Comparison of ENCODE assay signal across 10 cellular contexts in the genomic region with DNA sequence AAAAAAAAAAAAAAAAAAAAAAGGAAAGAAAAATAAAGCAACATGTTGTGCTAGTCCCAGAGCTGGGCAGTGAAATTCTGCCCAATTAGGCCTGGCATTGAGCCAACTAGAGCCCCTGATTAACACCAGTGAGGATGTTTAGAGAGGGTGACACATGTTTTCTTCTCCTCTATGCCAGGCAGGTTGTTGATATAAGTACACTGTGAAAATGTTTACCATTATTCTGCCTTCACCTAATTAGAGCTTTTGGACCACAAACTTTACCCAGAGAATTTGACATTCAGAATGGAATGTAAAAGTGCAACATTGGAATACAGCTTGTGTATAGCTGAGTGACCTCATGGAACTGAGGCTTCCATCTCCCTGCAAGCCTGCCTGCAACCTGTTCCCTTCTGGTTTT.
DNase-seq lines count a peak whose midpoint lies in the region; ATAC-seq and TF ChIP-seq lines count a peak whose summit lies in the region.
"Had no signal": no experiment of that assay in that cellular context is flagged by ENCODE, and none has a peak within 500 bp of the region (broad histone marks: within the 10 kb centered on the region; RNA-seq: fewer than 3 reads in every experiment).

No MANE protein-coding gene starts in this region.

- no peaks in the 10 kb centered on the region for H3K9me3 ChIP-seq in adipocyte (ENCODE audit: control insufficient read depth, low read length)
- H3K9me3 ChIP-seq: breast epithelium had no signal

- no peak overlapping the region for H3K4me3 Mint-ChIP-seq in progenitor cell of endocrine pancreas (ENCODE audit: low read depth)

- H3K27ac Mint-ChIP-seq in progenitor cell of endocrine pancreas = peak overlapping the region; percentile 66

- H3K36me3 ChIP-seq in adipocyte (ENCODE audit: control insufficient read depth, insufficient read depth, low read length, severe bottlenecking) = no peaks in the 10 kb centered on the region
- H3K36me3 ChIP-seq: breast epithelium had no signal

- ATAC-seq in GM18505 (IDR thresholded peaks at IDR 0.05; ENCODE audit: unreplicated experiment) = no peak

- no peaks in the 10 kb centered on the region for H3K9me3 Mint-ChIP-seq in progenitor cell of endocrine pancreas (ENCODE audit: low read depth)

- DNase-seq in EL (peak; percentile 21), NCI-H2029 treated with DMSO at 0.1 percent for 48 hours (lab: John Stamatoyannopoulos, UW) (peak; percentile 10), adipocyte (ENCODE audit: low read depth) (peak; percentile 56), progenitor cell of endocrine pancreas (ENCODE audit: low spot score, unreplicated experiment) (no peak), LoVo (ENCODE audit: low spot score) (no peak), posterior vena cava (ENCODE audit: low spot score) (no peak)
- DNase-seq in activated naive CD4-positive, alpha-beta T cell (lab: John Stamatoyannopoulos, UW) = no peak
- DNase-seq: activated CD4-positive, alpha-beta T cell treated with anti-CD3 and anti-CD28 coated beads for 48 hours had no signal

- intact Hi-C loops in posterior vena cava (cut with DNase I) = no loop called here

- TF ChIP-seq POLR2A in GM18505 (IDR thresholded peaks at IDR 0.05; ENCODE audit: borderline replicate concordance, extremely low read depth, insufficient read depth, insufficient read length) = no peak

- H3K9ac ChIP-seq in adipocyte (ENCODE audit: low read length) = no peak overlapping the region

- H3K27me3 Mint-ChIP-seq in progenitor cell of endocrine pancreas = no peaks in the 10 kb centered on the region

- H3K27me3 ChIP-seq in adipocyte (replicated peaks; ENCODE audit: control insufficient read depth, insufficient read depth, low read length) = no peaks in the 10 kb centered on the region
- H3K27me3 ChIP-seq: breast epithelium had no signal

- H3K4me3 ChIP-seq in adipocyte (ENCODE audit: low read length) = no peak overlapping the region
- H3K4me3 ChIP-seq: breast epithelium had no signal

- no peak for TF ChIP-seq CTCF in progenitor cell of endocrine pancreas (IDR thresholded peaks at IDR 0.05; ENCODE audit: unreplicated experiment)

- peaks cover 61% of the 10 kb centered on the region for H3K4me1 Mint-ChIP-seq in progenitor cell of endocrine pancreas (ENCODE audit: low read depth)

- peaks cover 3% of the 10 kb centered on the region for H3K36me3 Mint-ChIP-seq in progenitor cell of endocrine pancreas (ENCODE audit: insufficient read depth)

- H3K4me1 ChIP-seq in adipocyte (ENCODE audit: control insufficient read depth, insufficient read depth, low read length) = peaks cover 62% of the 10 kb centered on the region

Comparison
In these comparisons a context has a peak if more than half of its experiments do, and no peak if none do; other contexts are left out.
1. DNase-seq: peak in EL (single experiment), NCI-H2029 treated with DMSO at 0.1 percent for 48 hours (single experiment) and adipocyte (single experiment); none in progenitor cell of endocrine pancreas (single experiment), activated naive CD4-positive, alpha-beta T cell (0 of 4), LoVo (single experiment) and posterior vena cava (single experiment).